Comparison of ENCODE assay signal across 16 cellular contexts in genomic region chr2:120684691-120685402, GRCh38.
DNase-seq lines count a peak whose midpoint lies in the region; ATAC-seq and TF ChIP-seq lines count a peak whose summit lies in the region.
"Had no signal": no experiment of that assay in that cellular context is flagged by ENCODE, and none has a peak within 500 bp of the region (broad histone marks: within the 10 kb centered on the region; RNA-seq: fewer than 3 reads in every experiment).

No MANE protein-coding gene starts in this region.

- no peak overlapping the region for H3K4me3 ChIP-seq in foreskin fibroblast (ENCODE audit: low read depth in 1 of 2, low read length in 2 of 2)
- H3K4me3 ChIP-seq: BLaER1 had no signal

- no peak for ATAC-seq in stimulated activated memory B cell treated with anti-CD40 and anti-IgM and Interleukin-4, amounts not matched to agents 10 μg/mL and 1 μg/mL and 100 μg/mL, for 72 hours
- ATAC-seq in GM18519 (IDR thresholded peaks at IDR 0.05; ENCODE audit: low FRiP score, unreplicated experiment) = no peak
- ATAC-seq in GM19467 (IDR thresholded peaks at IDR 0.05; ENCODE audit: unreplicated experiment) = no peak
- ATAC-seq: effector memory CD8-positive, alpha-beta T cell; HCT116 had no signal

- H3K27me3 Mint-ChIP-seq in stimulated activated memory B cell treated with anti-CD40 and anti-IgM and Interleukin-4, amounts not matched to agents 10 μg/mL and 1 μg/mL and 100 μg/mL, for 72 hours = peaks cover 22% of the 10 kb centered on the region

- H3K9me3 Mint-ChIP-seq in stimulated activated memory B cell treated with anti-CD40 and anti-IgM and Interleukin-4, amounts not matched to agents 10 μg/mL and 1 μg/mL and 100 μg/mL, for 72 hours = no peaks in the 10 kb centered on the region
- H3K9me3 Mint-ChIP-seq: activated CD4-positive, alpha-beta T cell treated with anti-CD3 and anti-CD28 coated beads, Interleukin-2, amount 10 ng/mL, durations not matched to agents 24 days and 14 days; effector memory CD8-positive, alpha-beta T cell; neural crest cell had no signal

- TF ChIP-seq CTCF in foreskin fibroblast (IDR thresholded peaks at IDR 0.05; ENCODE audit: low read depth, low read length) = no peak

- no peak overlapping the region for H3K27ac Mint-ChIP-seq in stimulated activated memory B cell treated with anti-CD40 and anti-IgM and Interleukin-4, amounts not matched to agents 10 μg/mL and 1 μg/mL and 100 μg/mL, for 72 hours
- H3K27ac Mint-ChIP-seq: activated CD4-positive, alpha-beta T cell treated with anti-CD3 and anti-CD28 coated beads, Interleukin-2, amount 10 ng/mL, durations not matched to agents 24 days and 14 days; effector memory CD8-positive, alpha-beta T cell had no signal

- H3K36me3 Mint-ChIP-seq in stimulated activated memory B cell treated with anti-CD40 and anti-IgM and Interleukin-4, amounts not matched to agents 10 μg/mL and 1 μg/mL and 100 μg/mL, for 72 hours = no peaks in the 10 kb centered on the region

- H3K4me1 Mint-ChIP-seq in stimulated activated memory B cell treated with anti-CD40 and anti-IgM and Interleukin-4, amounts not matched to agents 10 μg/mL and 1 μg/mL and 100 μg/mL, for 72 hours = no peaks in the 10 kb centered on the region
- H3K4me1 Mint-ChIP-seq: neural crest cell had no signal

- DNase-seq in GM03348 (ENCODE audit: low spot score) = peak; percentile 81
- DNase-seq in amniotic stem cell (lab: John Stamatoyannopoulos, UW) = peak; percentile 35
- peak; percentile 61 to 68 for DNase-seq in foreskin fibroblast
- DNase-seq in stromal cell of bone marrow (ENCODE audit: low read depth) = peak; percentile 51
- DNase-seq: activated CD4-positive, alpha-beta T cell treated with anti-CD3 and anti-CD28 coated beads, Interleukin-2, amount 10 ng/mL, durations not matched to agents 24 days and 14 days; Calu3; effector memory CD8-positive, alpha-beta T cell; foreskin melanocyte; NCI-H1436 treated with DMSO at 0.1 percent for 48 hours; NCI-H526 had no signal

- no peak overlapping the region for H3K4me3 Mint-ChIP-seq in stimulated activated memory B cell treated with anti-CD40 and anti-IgM and Interleukin-4, amounts not matched to agents 10 μg/mL and 1 μg/mL and 100 μg/mL, for 72 hours
- H3K4me3 Mint-ChIP-seq: activated CD4-positive, alpha-beta T cell treated with anti-CD3 and anti-CD28 coated beads, Interleukin-2, amount 10 ng/mL, durations not matched to agents 24 days and 14 days; effector memory CD8-positive, alpha-beta T cell; neural crest cell had no signal
